10 cellular contexts compared by ENCODE assay signal in the genomic region with DNA sequence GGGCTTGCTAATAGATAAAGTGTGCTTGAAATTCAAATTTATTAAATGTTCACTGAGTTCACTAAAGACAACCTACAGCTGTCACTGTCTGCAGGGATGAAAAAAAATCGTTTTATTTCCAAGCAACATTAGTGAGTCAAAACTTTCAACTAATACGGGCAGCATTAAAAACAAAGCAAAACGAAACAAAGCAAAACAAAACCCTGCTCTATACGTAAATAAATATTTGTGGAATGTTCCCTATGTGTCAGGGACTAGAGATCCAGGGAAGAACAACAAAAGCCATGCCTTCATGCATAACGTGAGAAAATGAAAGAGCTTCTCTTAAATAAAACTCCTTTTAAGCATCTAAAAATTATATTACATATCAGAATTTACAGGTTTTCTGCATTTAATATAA. TPM values are rescaled to one million over a fixed set of nuclear protein-coding genes. Genes with fewer than 3 reads are reported as not detected.
DNase-seq lines count a peak whose midpoint lies in the region; ATAC-seq, FAIRE-seq and TF ChIP-seq lines count a peak whose summit lies in the region.
"Had no signal": no experiment of that assay in that cellular context is flagged by ENCODE, and none has a peak within 500 bp of the region (broad histone marks: within the 10 kb centered on the region; RNA-seq: fewer than 3 reads in every experiment).

No MANE protein-coding gene starts in this region.

- ATAC-seq in left ventricle myocardium superior, result no peak
- no peak for ATAC-seq in GM18519 (IDR thresholded peaks at IDR 0.05; ENCODE audit: low FRiP score, unreplicated experiment)

- peaks cover 15% of the 10 kb centered on the region for H3K36me3 Mint-ChIP-seq in mesothelial cell of epicardium

- no peak for DNase-seq in right atrium auricular region (ENCODE audit: low spot score)
- no peak for DNase-seq in left ventricle myocardium superior
- peak; percentile 5 for DNase-seq in bronchial epithelial cell (ENCODE audit: low read depth)
- no peak for DNase-seq in mesothelial cell of epicardium (ENCODE audit: low spot score in 2 of 2, unreplicated experiment in 2 of 2)
- no peak for DNase-seq in NCI-H187 (lab: John Stamatoyannopoulos, UW)
- DNase-seq in stimulated activated CD4-positive, alpha-beta T cell treated with anti-CD3 and anti-CD28 coated beads, Interleukin-2, amount 100 ng/mL, for 24 hours, result no peak
- DNase-seq in SJCRH30, result no peak

- intact Hi-C loops in left ventricle myocardium superior (cut with micrococcal nuclease), result no loop called here

- FAIRE-seq in bronchial epithelial cell (lab: Jason Lieb, UNC), result no peak
- FAIRE-seq: G401.6 had no signal

- peak overlapping the region in 1 of 2 donors; percentile 44 for H3K27ac ChIP-seq in right atrium auricular region
- H3K27ac ChIP-seq in SJCRH30, result no peak overlapping the region

- peak overlapping the region; percentile 81 for H3K4me3 Mint-ChIP-seq in mesothelial cell of epicardium

- peaks cover 29% of the 10 kb centered on the region for H3K4me1 Mint-ChIP-seq in mesothelial cell of epicardium

- H3K9me3 ChIP-seq in right atrium auricular region (no peaks in the 10 kb centered on the region), SJCRH30 (replicated peaks) (no peaks in the 10 kb centered on the region)

- H3K27me3 ChIP-seq in right atrium auricular region (no peaks in the 10 kb centered on the region), bronchial epithelial cell (ENCODE audit: control insufficient read depth, insufficient read depth, low read length) (peaks cover 9% of the 10 kb centered on the region), SJCRH30 (no peaks in the 10 kb centered on the region)

- H3K36me3 ChIP-seq in right atrium auricular region, result no peaks in the 10 kb centered on the region
- no peaks in the 10 kb centered on the region for H3K36me3 ChIP-seq in bronchial epithelial cell (ENCODE audit: control insufficient read depth, insufficient read depth, low read length)
- no peaks in the 10 kb centered on the region for H3K36me3 ChIP-seq in SJCRH30

- H3K4me3 ChIP-seq in right atrium auricular region (peak overlapping the region; percentile 55 to 56), bronchial epithelial cell (ENCODE audit: low read depth, low read length) (no peak overlapping the region), SJCRH30 (no peak overlapping the region)

- no peaks in the 10 kb centered on the region for H3K27me3 Mint-ChIP-seq in mesothelial cell of epicardium (ENCODE audit: low read depth)

- peak overlapping the region; percentile 92 for H3K27ac Mint-ChIP-seq in mesothelial cell of epicardium

- H3K9me3 Mint-ChIP-seq in mesothelial cell of epicardium, result peaks cover 3% of the 10 kb centered on the region

- no peak for TF ChIP-seq CTCF in right atrium auricular region (IDR thresholded peaks at IDR 0.05)
- no peak for TF ChIP-seq CTCF in bronchial epithelial cell (IDR thresholded peaks at IDR 0.05; ENCODE audit: insufficient read depth, low read length, severe bottlenecking)
- TF ChIP-seq CTCF in mesothelial cell of epicardium (IDR thresholded peaks at IDR 0.05; ENCODE audit: unreplicated experiment), result no peak

- H3K4me1 ChIP-seq in right atrium auricular region (peaks cover 0 to 6% of the 10 kb centered on the region in 2 donors), SJCRH30 (no peaks in the 10 kb centered on the region)

RNA-seq across cellular contexts. Expression of gene NAALAD2, which starts 0.6 kb away (rescaled TPM):
- 1 to 10 TPM in 1 of 2 donors, under 1 TPM in 1; 0.83 to 6.0 TPM for total RNA-seq in right atrium auricular region
- total RNA-seq in left ventricle myocardium superior, result 1.8 TPM
- not detected in 2 replicates for total RNA-seq in bronchial epithelial cell
- 33.6 to 39.7 TPM (median 39.5 TPM) in 3 replicates for total RNA-seq in mesothelial cell of epicardium
- 0.06 TPM in 1 of 2 replicates, not detected in the other for total RNA-seq in SJCRH30 (2014; rRNA removed; shearing (Covaris generic))

RNA-seq across cellular contexts. Expression of gene UBTFL1, which starts 49.3 kb away (rescaled TPM):
- total RNA-seq in right atrium auricular region (not detected), left ventricle myocardium superior (not detected), bronchial epithelial cell (not detected in 2 replicates), mesothelial cell of epicardium (not detected in 3 replicates)
- total RNA-seq in SJCRH30 (2014; rRNA removed; shearing (Covaris generic)), result not detected in 2 replicates
- total RNA-seq: SK-MEL-5 had no signal

Comparison
In these comparisons a context has a peak if more than half of its experiments do, and no peak if none do; other contexts are left out.
1. H3K4me3 ChIP-seq: peak in right atrium auricular region (2 of 2); none in bronchial epithelial cell (single experiment) and SJCRH30 (single experiment).